Comparison of ENCODE assay signal across 12 cellular contexts in genomic region chr10:22657566-22658190, GRCh38. TPM values are rescaled to one million over a fixed set of nuclear protein-coding genes. Genes with fewer than 3 reads are reported as not detected.
A peak's percentile ranks its signal among the peaks of the same experiment; 100 is the strongest.
DNase-seq lines count a peak whose midpoint lies in the region; ATAC-seq and TF ChIP-seq lines count a peak whose summit lies in the region.
"Had no signal": no experiment of that assay in that cellular context is flagged by ENCODE, and none has a peak within 500 bp of the region (broad histone marks: within the 10 kb centered on the region; RNA-seq: fewer than 3 reads in every experiment).

No MANE protein-coding gene starts in this region.

- peaks cover 98% of the 10 kb centered on the region for H3K4me1 Mint-ChIP-seq in activated T-cell treated with anti-CD3 and anti-CD28 coated beads, Interleukin-2, amount 50 U/mL, for 24 hours (ENCODE audit: low read depth)
- peaks cover 82% of the 10 kb centered on the region for H3K4me1 Mint-ChIP-seq in WTC11
- peaks cover 75 to 89% of the 10 kb centered on the region in 2 donors for H3K4me1 Mint-ChIP-seq in effector memory CD8-positive, alpha-beta T cell (ENCODE audit: low read depth in 2 of 2)
- peaks cover 55 to 92% of the 10 kb centered on the region in 2 donors for H3K4me1 Mint-ChIP-seq in stimulated activated naive B cell treated with anti-CD40 and anti-IgM and Interleukin-4, amounts not matched to agents 10 μg/mL and 1 μg/mL and 100 μg/mL, for 72 hours

- no peak for ATAC-seq in WTC11
- no peak for ATAC-seq in effector memory CD8-positive, alpha-beta T cell (replicated peaks)
- no peak for ATAC-seq in stimulated activated naive B cell treated with anti-CD40 and anti-IgM and Interleukin-4, amounts not matched to agents 10 μg/mL and 1 μg/mL and 100 μg/mL, for 72 hours (replicated peaks)
- ATAC-seq: mucosa of descending colon had no signal

- peak overlapping the region; percentile 24 for H3K4me3 Mint-ChIP-seq in activated T-cell treated with anti-CD3 and anti-CD28 coated beads, Interleukin-2, amount 50 U/mL, for 24 hours
- H3K4me3 Mint-ChIP-seq in WTC11, result no peak overlapping the region
- peak overlapping the region; percentile 78 to 82 for H3K4me3 Mint-ChIP-seq in effector memory CD8-positive, alpha-beta T cell
- peak overlapping the region in 1 of 2 donors; percentile 41 for H3K4me3 Mint-ChIP-seq in stimulated activated naive B cell treated with anti-CD40 and anti-IgM and Interleukin-4, amounts not matched to agents 10 μg/mL and 1 μg/mL and 100 μg/mL, for 72 hours

- no peak for TF ChIP-seq CTCF in WTC11 (IDR thresholded peaks at IDR 0.05)

- DNase-seq in activated T-cell treated with anti-CD3 and anti-CD28 coated beads, Interleukin-2, amount 50 U/mL, for 24 hours, result no peak
- DNase-seq in activated T-cell treated with anti-CD3 and anti-CD28 coated beads for 4 hours, result no peak
- DNase-seq in WTC11 (ENCODE audit: low spot score), result no peak
- DNase-seq in effector memory CD8-positive, alpha-beta T cell, result no peak
- no peak for DNase-seq in stimulated activated naive B cell treated with anti-CD40 and anti-IgM and Interleukin-4, amounts not matched to agents 10 μg/mL and 1 μg/mL and 100 μg/mL, for 72 hours
- DNase-seq in NCI-H82 (lab: John Stamatoyannopoulos, UW), result no peak
- DNase-seq in GDM1 (lab: John Stamatoyannopoulos, UW), result no peak
- no peak for DNase-seq in LoVo (ENCODE audit: low spot score)
- DNase-seq: ACHN, mucosa of descending colon, NCI-H2081, right lobe of liver had no signal

- no peaks in the 10 kb centered on the region for H3K9me3 Mint-ChIP-seq in activated T-cell treated with anti-CD3 and anti-CD28 coated beads, Interleukin-2, amount 50 U/mL, for 24 hours
- no peaks in the 10 kb centered on the region for H3K9me3 Mint-ChIP-seq in WTC11
- H3K9me3 Mint-ChIP-seq in effector memory CD8-positive, alpha-beta T cell, result no peaks in the 10 kb centered on the region
- no peaks in the 10 kb centered on the region for H3K9me3 Mint-ChIP-seq in stimulated activated naive B cell treated with anti-CD40 and anti-IgM and Interleukin-4, amounts not matched to agents 10 μg/mL and 1 μg/mL and 100 μg/mL, for 72 hours

- H3K36me3 Mint-ChIP-seq in activated T-cell treated with anti-CD3 and anti-CD28 coated beads, Interleukin-2, amount 50 U/mL, for 24 hours (ENCODE audit: low read depth), result peaks cover 27% of the 10 kb centered on the region
- no peaks in the 10 kb centered on the region; the same call in 1 of the 2 replicates for H3K36me3 Mint-ChIP-seq in WTC11
- H3K36me3 Mint-ChIP-seq in effector memory CD8-positive, alpha-beta T cell (ENCODE audit: insufficient read depth), result peaks cover 32% of the 10 kb centered on the region
- H3K36me3 Mint-ChIP-seq in stimulated activated naive B cell treated with anti-CD40 and anti-IgM and Interleukin-4, amounts not matched to agents 10 μg/mL and 1 μg/mL and 100 μg/mL, for 72 hours, result peaks cover 16 to 31% of the 10 kb centered on the region in 2 donors

- CTCF ChIA-PET in WTC11 (lab: Charles Lee), result no interaction called here

- H3K27me3 Mint-ChIP-seq in activated T-cell treated with anti-CD3 and anti-CD28 coated beads, Interleukin-2, amount 50 U/mL, for 24 hours, result no peaks in the 10 kb centered on the region
- H3K27me3 Mint-ChIP-seq in WTC11 (ENCODE audit: low read depth), result no peaks in the 10 kb centered on the region
- H3K27me3 Mint-ChIP-seq in effector memory CD8-positive, alpha-beta T cell, result no peaks in the 10 kb centered on the region
- H3K27me3 Mint-ChIP-seq in stimulated activated naive B cell treated with anti-CD40 and anti-IgM and Interleukin-4, amounts not matched to agents 10 μg/mL and 1 μg/mL and 100 μg/mL, for 72 hours, result no peaks in the 10 kb centered on the region

- POLR2A ChIA-PET in WTC11 (lab: Charles Lee), result no interaction called here

- peak overlapping the region; percentile 99 for H3K27ac Mint-ChIP-seq in activated T-cell treated with anti-CD3 and anti-CD28 coated beads, Interleukin-2, amount 50 U/mL, for 24 hours
- peak overlapping the region; percentile 69; the same call in 1 of the 2 replicates for H3K27ac Mint-ChIP-seq in WTC11
- H3K27ac Mint-ChIP-seq in effector memory CD8-positive, alpha-beta T cell, result peak overlapping the region; percentile 94 to 96
- peak overlapping the region; percentile 62 for H3K27ac Mint-ChIP-seq in stimulated activated naive B cell treated with anti-CD40 and anti-IgM and Interleukin-4, amounts not matched to agents 10 μg/mL and 1 μg/mL and 100 μg/mL, for 72 hours

TF ChIP-seq in WTC11, 78 proteins besides CTCF, POLR2A, EP300 and RAD21 (continues in another document):
- TF ChIP-seq ZNF138 (CRISPR knock-in tag; conservative IDR thresholded peaks at IDR 0.05) (no peak), TEAD4 (CRISPR knock-in tag; IDR thresholded peaks at IDR 0.05) (no peak), ETV6 (CRISPR knock-in tag; IDR thresholded peaks at IDR 0.05) (no peak), E2F5 (CRISPR knock-in tag; IDR thresholded peaks at IDR 0.05) (no peak), ZNF263 (CRISPR knock-in tag; IDR thresholded peaks at IDR 0.05; ENCODE audit: low read depth) (no peak), KAT7 (CRISPR knock-in tag; IDR thresholded peaks at IDR 0.05; ENCODE audit: borderline replicate concordance) (no peak), ERG (CRISPR knock-in tag; IDR thresholded peaks at IDR 0.05) (no peak), RORB (CRISPR knock-in tag; IDR thresholded peaks at IDR 0.05) (no peak), CBFB (CRISPR knock-in tag; IDR thresholded peaks at IDR 0.05; ENCODE audit: low read depth) (no peak), ESRRA (CRISPR knock-in tag; IDR thresholded peaks at IDR 0.05; ENCODE audit: borderline replicate concordance) (no peak), FOXJ3 (CRISPR knock-in tag; IDR thresholded peaks at IDR 0.05; ENCODE audit: borderline replicate concordance) (no peak), ELF4 (CRISPR knock-in tag; IDR thresholded peaks at IDR 0.05; ENCODE audit: low read depth) (no peak), PRRX2 (CRISPR knock-in tag; IDR thresholded peaks at IDR 0.05) (no peak), STAT6 (CRISPR knock-in tag; conservative IDR thresholded peaks at IDR 0.05; ENCODE audit: low read depth) (no peak)
- TF ChIP-seq, protein P1, sequence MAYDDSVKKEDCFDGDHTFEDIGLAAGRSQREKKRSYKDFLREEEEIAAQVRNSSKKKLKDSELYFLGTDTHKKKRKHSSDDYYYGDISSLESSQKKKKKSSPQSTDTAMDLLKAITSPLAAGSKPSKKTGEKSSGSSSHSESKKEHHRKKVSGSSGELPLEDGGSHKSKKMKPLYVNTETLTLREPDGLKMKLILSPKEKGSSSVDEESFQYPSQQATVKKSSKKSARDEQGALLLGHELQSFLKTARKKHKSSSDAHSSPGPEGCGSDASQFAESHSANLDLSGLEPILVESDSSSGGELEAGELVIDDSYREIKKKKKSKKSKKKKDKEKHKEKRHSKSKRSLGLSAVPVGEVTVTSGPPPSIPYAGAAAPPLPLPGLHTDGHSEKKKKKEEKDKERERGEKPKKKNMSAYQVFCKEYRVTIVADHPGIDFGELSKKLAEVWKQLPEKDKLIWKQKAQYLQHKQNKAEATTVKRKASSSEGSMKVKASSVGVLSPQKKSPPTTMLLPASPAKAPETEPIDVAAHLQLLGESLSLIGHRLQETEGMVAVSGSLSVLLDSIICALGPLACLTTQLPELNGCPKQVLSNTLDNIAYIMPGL (CRISPR knock-in tag; IDR thresholded peaks at IDR 0.05), result no peak

RNA-seq across cellular contexts. Expression of gene PIP4K2A, which starts 56.7 kb away (rescaled TPM):
- 37.8 to 47.5 TPM (median 44.5 TPM) in 3 replicates for total RNA-seq in WTC11 (2021)
